19 cellular contexts compared by ENCODE assay signal in genomic region chr3:181541414-181541813, GRCh38.
DNase-seq lines count a peak whose midpoint lies in the region; ATAC-seq, FAIRE-seq and TF ChIP-seq lines count a peak whose summit lies in the region.
"Had no signal": no experiment of that assay in that cellular context is flagged by ENCODE, and none has a peak within 500 bp of the region (broad histone marks: within the 10 kb centered on the region; RNA-seq: fewer than 3 reads in every experiment).

No MANE protein-coding gene starts in this region.

- H3K79me2 ChIP-seq in mammary epithelial cell (ENCODE audit: insufficient read depth, low read length) (no peaks in the 10 kb centered on the region), PC-9 (ENCODE audit: low read depth) (no peaks in the 10 kb centered on the region)

- ATAC-seq in natural killer cell (no peak), GM18867 (IDR thresholded peaks at IDR 0.05; ENCODE audit: unreplicated experiment) (no peak)
- no peak for ATAC-seq in stimulated activated naive B cell treated with anti-CD40 and anti-IgM and Interleukin-4, amounts not matched to agents 10 μg/mL and 1 μg/mL and 100 μg/mL, for 72 hours (replicated peaks)
- ATAC-seq: GM12878, GM23338, HepG2 had no signal

- no peak overlapping the region for H3K27ac ChIP-seq in mammary epithelial cell (ENCODE audit: insufficient read depth, low read depth, low read length)
- H3K27ac ChIP-seq in PC-9, result no peak overlapping the region
- H3K27ac ChIP-seq: BLaER1 had no signal

- no peaks in the 10 kb centered on the region for H3K27me3 ChIP-seq in mammary epithelial cell (ENCODE audit: insufficient read depth, low read length)
- H3K27me3 ChIP-seq in PC-9 (ENCODE audit: insufficient read depth, low read depth), result no peaks in the 10 kb centered on the region
- H3K27me3 ChIP-seq in bronchial epithelial cell (ENCODE audit: control insufficient read depth, insufficient read depth, low read length), result no peaks in the 10 kb centered on the region
- H3K27me3 ChIP-seq: BLaER1 had no signal

- H3K36me3 Mint-ChIP-seq in MCF 10A (ENCODE audit: insufficient read depth, unreplicated experiment), result no peaks in the 10 kb centered on the region
- peaks cover 5% of the 10 kb centered on the region for H3K36me3 Mint-ChIP-seq in natural killer cell
- no peaks in the 10 kb centered on the region for H3K36me3 Mint-ChIP-seq in stimulated activated naive B cell treated with anti-CD40 and anti-IgM and Interleukin-4, amounts not matched to agents 10 μg/mL and 1 μg/mL and 100 μg/mL, for 72 hours
- H3K36me3 Mint-ChIP-seq: CD14-positive monocyte; CD4-positive, alpha-beta memory T cell; IgD-negative memory B cell had no signal

- H3K9me2 ChIP-seq in PC-9 (ENCODE audit: insufficient read depth), result no peaks in the 10 kb centered on the region

- H4K20me1 ChIP-seq in mammary epithelial cell (ENCODE audit: insufficient read depth, low read length) (no peaks in the 10 kb centered on the region), PC-9 (ENCODE audit: insufficient read depth) (no peaks in the 10 kb centered on the region)
- H4K20me1 ChIP-seq: BLaER1 had no signal

- no peak for TF ChIP-seq CTCF in mammary epithelial cell (conservative IDR thresholded peaks at IDR 0.05 in 1 of 2, IDR thresholded peaks at IDR 0.05 in 1 of 2; ENCODE audit: extremely low read depth in 1 of 2, insufficient read depth in 1 of 2, low read depth in 1 of 2, low read length in 2 of 2)
- TF ChIP-seq CTCF in MCF 10A (IDR thresholded peaks at IDR 0.05; ENCODE audit: unreplicated experiment), result no peak
- no peak for TF ChIP-seq CTCF in PC-9 (conservative IDR thresholded peaks at IDR 0.05)
- TF ChIP-seq CTCF in bronchial epithelial cell (IDR thresholded peaks at IDR 0.05; ENCODE audit: insufficient read depth, low read length, severe bottlenecking), result no peak
- TF ChIP-seq CTCF in natural killer cell (IDR thresholded peaks at IDR 0.05), result no peak

- H2AFZ ChIP-seq in mammary epithelial cell (ENCODE audit: low read depth, low read length) (no peak overlapping the region), PC-9 (no peak overlapping the region)
- H2AFZ ChIP-seq: GM23338 had no signal

- no peaks in the 10 kb centered on the region for H3F3A ChIP-seq in PC-9 (ENCODE audit: insufficient read depth, low read depth)

- POLR2A ChIA-PET in MCF 10A (lab: Yijun Ruan, JAX) (interaction anchor here (0.6 to 0.9 kb wide), 2 partner anchors 55 to 984 kb away, joined by 3 to 4 read pairs; no protein-coding TSS in a partner anchor), PC-9 (lab: Charles Lee; ENCODE audit: unreplicated experiment) (no interaction called here)

- H3K4me1 Mint-ChIP-seq in MCF 10A (ENCODE audit: insufficient read depth, unreplicated experiment) (no peaks in the 10 kb centered on the region), natural killer cell (no peaks in the 10 kb centered on the region)
- H3K4me1 Mint-ChIP-seq in stimulated activated naive B cell treated with anti-CD40 and anti-IgM and Interleukin-4, amounts not matched to agents 10 μg/mL and 1 μg/mL and 100 μg/mL, for 72 hours, result no peaks in the 10 kb centered on the region
- H3K4me1 Mint-ChIP-seq: CD14-positive monocyte; CD4-positive, alpha-beta memory T cell; GM23338; IgD-negative memory B cell had no signal

- no peak overlapping the region for H3K4me3 ChIP-seq in mammary epithelial cell (replicated peaks in 1 of 3; ENCODE audit: insufficient read depth in 1 of 3, low read depth in 2 of 3, low read length in 3 of 3)
- no peak overlapping the region for H3K4me3 ChIP-seq in PC-9
- H3K4me3 ChIP-seq in bronchial epithelial cell (ENCODE audit: low read depth, low read length), result no peak overlapping the region
- H3K4me3 ChIP-seq: BLaER1, GM12878, GM23338 had no signal

- dilution Hi-C loops in mammary epithelial cell (cut with HindIII; ENCODE audit: low sequenced_read_pairs), result no loop called here

- H3K4me2 ChIP-seq in mammary epithelial cell (ENCODE audit: insufficient read depth, low read depth, low read length) (no peak overlapping the region), PC-9 (peak overlapping the region; percentile 47)
- H3K4me2 ChIP-seq: BLaER1, GM23338 had no signal

- WGBS in mammary epithelial cell (ENCODE audit: low coverage, missing lambda C conversion rate), result 60% methylated on average over 2 of the region's 2 CpGs

- H3K27me3 Mint-ChIP-seq in MCF 10A (ENCODE audit: insufficient read depth, unreplicated experiment), result no peaks in the 10 kb centered on the region
- no peaks in the 10 kb centered on the region for H3K27me3 Mint-ChIP-seq in natural killer cell (ENCODE audit: low read depth in 2 of 2)
- no peaks in the 10 kb centered on the region for H3K27me3 Mint-ChIP-seq in stimulated activated naive B cell treated with anti-CD40 and anti-IgM and Interleukin-4, amounts not matched to agents 10 μg/mL and 1 μg/mL and 100 μg/mL, for 72 hours
- H3K27me3 Mint-ChIP-seq: CD4-positive, alpha-beta memory T cell; IgD-negative memory B cell had no signal

- H3K9ac ChIP-seq in mammary epithelial cell (ENCODE audit: insufficient read depth, low read length), result no peak overlapping the region
- H3K9ac ChIP-seq: BLaER1 had no signal

- in situ Hi-C loops in mammary epithelial cell (cut with MboI; ENCODE audit: low sequenced_read_pairs in 2 of 2), result no loop called here

- H3K4me1 ChIP-seq in mammary epithelial cell (ENCODE audit: insufficient read depth, low read length) (peaks cover 9% of the 10 kb centered on the region), PC-9 (replicated peaks; ENCODE audit: insufficient read depth) (peaks cover 17% of the 10 kb centered on the region)
- H3K4me1 ChIP-seq: BLaER1 had no signal

- BruUV-seq in mammary epithelial cell (replicated peaks; lab: Mats Ljungman, UMichigan), result no TSS peak
- no TSS peak for BruUV-seq in MCF 10A (replicated peaks; lab: Mats Ljungman, UMichigan)
- BruUV-seq in PC-9 (replicated peaks; lab: Mats Ljungman, UMichigan), result no TSS peak

- no peak overlapping the region for H3K4me3 Mint-ChIP-seq in MCF 10A (ENCODE audit: unreplicated experiment)
- H3K4me3 Mint-ChIP-seq in natural killer cell, result no peak overlapping the region
- H3K4me3 Mint-ChIP-seq in stimulated activated naive B cell treated with anti-CD40 and anti-IgM and Interleukin-4, amounts not matched to agents 10 μg/mL and 1 μg/mL and 100 μg/mL, for 72 hours, result no peak overlapping the region
- H3K4me3 Mint-ChIP-seq: CD14-positive monocyte; CD4-positive, alpha-beta memory T cell; GM23338; IgD-negative memory B cell had no signal

- FAIRE-seq in bronchial epithelial cell (lab: Jason Lieb, UNC), result no peak
- FAIRE-seq: GM12878, H54, HepG2 had no signal

- peak; percentile 60 for DNase-seq in mammary epithelial cell
- DNase-seq in MCF 10A (ENCODE audit: unreplicated experiment), result no peak
- DNase-seq in PC-9, result no peak
- peak; percentile 69 for DNase-seq in bronchial epithelial cell (ENCODE audit: low read depth)
- no peak for DNase-seq in natural killer cell
- DNase-seq in stimulated activated naive B cell treated with anti-CD40 and anti-IgM and Interleukin-4, amounts not matched to agents 10 μg/mL and 1 μg/mL and 100 μg/mL, for 72 hours, result no peak
- DNase-seq: 8988T; CD4-positive, alpha-beta memory T cell; DMS153; DMS79; HCEC 1CT had no signal

- no peaks in the 10 kb centered on the region for H3K9me3 ChIP-seq in mammary epithelial cell (replicated peaks; ENCODE audit: insufficient read depth, low read length)
- H3K9me3 ChIP-seq in PC-9 (ENCODE audit: insufficient read depth, low read depth), result no peaks in the 10 kb centered on the region
- H3K9me3 ChIP-seq: BLaER1 had no signal

- intact Hi-C loops in mammary epithelial cell (cut with micrococcal nuclease), result no loop called here
- intact Hi-C loops in MCF 10A (cut with micrococcal nuclease), result loop anchor here (10.0 kb wide), 1 partner anchor 207 kb away; no protein-coding TSS in a partner anchor
- intact Hi-C loops in PC-9 (cut with micrococcal nuclease; ENCODE audit: unreplicated experiment), result no loop called here
- intact Hi-C loops in natural killer cell (cut with micrococcal nuclease), result no loop called here

- H3K9me3 Mint-ChIP-seq in MCF 10A (ENCODE audit: unreplicated experiment), result no peaks in the 10 kb centered on the region
- peaks cover 9 to 10% of the 10 kb centered on the region in 2 donors for H3K9me3 Mint-ChIP-seq in natural killer cell
- peaks cover 0 to 1% of the 10 kb centered on the region in 2 donors for H3K9me3 Mint-ChIP-seq in stimulated activated naive B cell treated with anti-CD40 and anti-IgM and Interleukin-4, amounts not matched to agents 10 μg/mL and 1 μg/mL and 100 μg/mL, for 72 hours
- H3K9me3 Mint-ChIP-seq: GM23338 had no signal

- no peaks in the 10 kb centered on the region for H3K36me3 ChIP-seq in mammary epithelial cell (ENCODE audit: insufficient read depth, low read length)
- H3K36me3 ChIP-seq in PC-9 (ENCODE audit: low read depth), result no peaks in the 10 kb centered on the region
- no peaks in the 10 kb centered on the region for H3K36me3 ChIP-seq in bronchial epithelial cell (ENCODE audit: control insufficient read depth, insufficient read depth, low read length)
- H3K36me3 ChIP-seq: BLaER1 had no signal

- CTCF ChIA-PET in mammary epithelial cell (lab: Charles Lee; ENCODE audit: low non-redundant PET), result no interaction called here
- CTCF ChIA-PET in MCF 10A (lab: Yijun Ruan, JAX), result interaction anchor here (0.5 to 0.9 kb wide), 2 partner anchors 89 to 191 kb away, joined by 3 read pairs; no protein-coding TSS in a partner anchor
- CTCF ChIA-PET in PC-9 (lab: Charles Lee), result interaction anchor here (0.6 kb wide), 1 partner anchor 82 kb away, joined by 3 read pairs; no protein-coding TSS in a partner anchor

- H3K27ac Mint-ChIP-seq in MCF 10A (ENCODE audit: low read depth, unreplicated experiment) (no peak overlapping the region), natural killer cell (no peak overlapping the region)
- no peak overlapping the region for H3K27ac Mint-ChIP-seq in stimulated activated naive B cell treated with anti-CD40 and anti-IgM and Interleukin-4, amounts not matched to agents 10 μg/mL and 1 μg/mL and 100 μg/mL, for 72 hours
- H3K27ac Mint-ChIP-seq: CD14-positive monocyte; CD4-positive, alpha-beta memory T cell; GM23338; IgD-negative memory B cell had no signal

Comparison
In these comparisons a context has a peak if more than half of its experiments do, and no peak if none do; other contexts are left out.
1. DNase-seq: peak in mammary epithelial cell (single experiment) and bronchial epithelial cell (single experiment); none in MCF 10A (single experiment), PC-9 (0 of 2), natural killer cell (single experiment) and stimulated activated naive B cell treated with anti-CD40 and anti-IgM and Interleukin-4, amounts not matched to agents 10 μg/mL and 1 μg/mL and 100 μg/mL, for 72 hours (single experiment).